ENCODE assay signal across 1 cellular context in genomic region chr9:117491491-117491890, GRCh38.
TF ChIP-seq lines count a peak whose summit lies in the region.

No MANE protein-coding gene starts in this region.

TF ChIP-seq in HepG2, 621 proteins besides CTCF, POLR2A, EP300 and RAD21 (continued from another document):
- TF ChIP-seq SNRNP70 (IDR thresholded peaks at IDR 0.05; ENCODE audit: low read depth, low read length) (no peak), SKI (IDR thresholded peaks at IDR 0.05; ENCODE audit: partially characterized antibody) (peak; percentile 91), ZNF605 (CRISPR knock-in tag; IDR thresholded peaks at IDR 0.05) (no peak), POGZ (CRISPR knock-in tag; IDR thresholded peaks at IDR 0.05) (peak; percentile 69; the same call in 1 of the 2 replicates), KMT2B (CRISPR knock-in tag; IDR thresholded peaks at IDR 0.05) (no peak), ZNF512 (CRISPR knock-in tag; IDR thresholded peaks at IDR 0.05) (no peak), MXD1 (CRISPR knock-in tag; IDR thresholded peaks at IDR 0.05) (no peak), POLR2AphosphoS5 (IDR thresholded peaks at IDR 0.05; ENCODE audit: low read depth, low read length) (no peak), RELA (CRISPR knock-in tag; IDR thresholded peaks at IDR 0.05) (no peak), DMAP1 (CRISPR knock-in tag; IDR thresholded peaks at IDR 0.05) (no peak), MLX (CRISPR knock-in tag; IDR thresholded peaks at IDR 0.05) (peak; percentile 56; the same call in 1 of the 2 replicates), HNF1B (CRISPR knock-in tag; IDR thresholded peaks at IDR 0.05) (0 out of 2 replicates have a peak, but pooled peaks have one; percentile 29), ZNF773 (CRISPR knock-in tag; IDR thresholded peaks at IDR 0.05; ENCODE audit: borderline replicate concordance) (no peak), DPF2 (CRISPR knock-in tag; IDR thresholded peaks at IDR 0.05; ENCODE audit: borderline replicate concordance, low read depth) (peak; percentile 77), ZNF18 (CRISPR knock-in tag; IDR thresholded peaks at IDR 0.05; ENCODE audit: insufficient replicate concordance) (no peak), ELK4 (CRISPR knock-in tag; IDR thresholded peaks at IDR 0.05; ENCODE audit: borderline replicate concordance) (no peak), NR2F2 (IDR thresholded peaks at IDR 0.05; ENCODE audit: borderline replicate concordance, low read depth) (peak; percentile 94), TBX2 (CRISPR knock-in tag; IDR thresholded peaks at IDR 0.05; ENCODE audit: borderline replicate concordance) (peak; percentile 92), ZBTB20 (CRISPR knock-in tag; IDR thresholded peaks at IDR 0.05; ENCODE audit: borderline replicate concordance, low read depth) (peak; percentile 94; the same call in 1 of the 2 replicates), TFE3 (CRISPR knock-in tag; IDR thresholded peaks at IDR 0.05) (peak; percentile 94), ZBTB39 (CRISPR knock-in tag; IDR thresholded peaks at IDR 0.05) (no peak), MIER2 (CRISPR knock-in tag; IDR thresholded peaks at IDR 0.05) (0 out of 2 replicates have a peak, but pooled peaks have one; percentile 52), POGK (CRISPR knock-in tag; conservative IDR thresholded peaks at IDR 0.05) (no peak), JUNB (CRISPR knock-in tag; IDR thresholded peaks at IDR 0.05; ENCODE audit: borderline replicate concordance) (0 out of 2 replicates have a peak, but pooled peaks have one; percentile 21), ZNF609 (CRISPR knock-in tag; IDR thresholded peaks at IDR 0.05; ENCODE audit: borderline replicate concordance) (peak; percentile 89), ZNF280B (CRISPR knock-in tag; IDR thresholded peaks at IDR 0.05; ENCODE audit: borderline replicate concordance) (no peak), FOXK1 (CRISPR knock-in tag; IDR thresholded peaks at IDR 0.05; ENCODE audit: borderline replicate concordance, low read depth) (peak; percentile 90), ZFP36L1 (CRISPR knock-in tag; IDR thresholded peaks at IDR 0.05) (peak; percentile 26; the same call in 1 of the 2 replicates), ZNF460 (CRISPR knock-in tag; IDR thresholded peaks at IDR 0.05; ENCODE audit: borderline replicate concordance) (no peak), NR2F1 (CRISPR knock-in tag; IDR thresholded peaks at IDR 0.05) (peak; percentile 73 to 83; a peak in 3 of 4 replicates), NCOR1 (IDR thresholded peaks at IDR 0.05; ENCODE audit: borderline replicate concordance, low read length) (peak; percentile 95), SMYD3 (CRISPR knock-in tag; IDR thresholded peaks at IDR 0.05) (0 out of 2 replicates have a peak, but pooled peaks have one; percentile 39), TFDP2 (CRISPR knock-in tag; IDR thresholded peaks at IDR 0.05) (peak; percentile 66), ZMYM3 (CRISPR knock-in tag; IDR thresholded peaks at IDR 0.05) (peak; percentile 49; the same call in 1 of the 2 replicates)
